Comparison of ENCODE assay signal across 10 cellular contexts in genomic region chr3:159881828-159882309, GRCh38. TPM values are rescaled to one million over a fixed set of nuclear protein-coding genes. Genes with fewer than 3 reads are reported as not detected.
DNase-seq lines count a peak whose midpoint lies in the region; ATAC-seq and TF ChIP-seq lines count a peak whose summit lies in the region.
"Had no signal": no experiment of that assay in that cellular context is flagged by ENCODE, and none has a peak within 500 bp of the region (broad histone marks: within the 10 kb centered on the region; RNA-seq: fewer than 3 reads in every experiment).

No MANE protein-coding gene starts in this region.

- no peaks in the 10 kb centered on the region for H3K9me3 Mint-ChIP-seq in T-helper 2 cell treated with Interferon-gamma antibody and Interleukin-4, amounts not matched to agents 5 μg/mL and 100 μg/mL, for 36 hours

- no peaks in the 10 kb centered on the region for H3K36me3 Mint-ChIP-seq in T-helper 2 cell treated with Interferon-gamma antibody and Interleukin-4, amounts not matched to agents 5 μg/mL and 100 μg/mL, for 36 hours (ENCODE audit: low read depth)
- H3K36me3 Mint-ChIP-seq: activated CD8-positive, alpha-beta memory T cell treated with anti-CD3 and anti-CD28 coated beads, Interleukin-2, amount 10 ng/mL, durations not matched to agents 7 days and 5 days had no signal

- H3K4me1 ChIP-seq in upper lobe of right lung, result peaks cover 25% of the 10 kb centered on the region

- H3K36me3 ChIP-seq in upper lobe of right lung, result no peaks in the 10 kb centered on the region

- no peak overlapping the region for H3K4me3 Mint-ChIP-seq in T-helper 2 cell treated with Interferon-gamma antibody and Interleukin-4, amounts not matched to agents 5 μg/mL and 100 μg/mL, for 36 hours
- H3K4me3 Mint-ChIP-seq: activated CD8-positive, alpha-beta memory T cell treated with anti-CD3 and anti-CD28 coated beads, Interleukin-2, amount 10 ng/mL, durations not matched to agents 7 days and 5 days had no signal

- H3K27ac Mint-ChIP-seq in T-helper 2 cell treated with Interferon-gamma antibody and Interleukin-4, amounts not matched to agents 5 μg/mL and 100 μg/mL, for 36 hours, result no peak overlapping the region
- H3K27ac Mint-ChIP-seq: activated CD8-positive, alpha-beta memory T cell treated with anti-CD3 and anti-CD28 coated beads, Interleukin-2, amount 10 ng/mL, durations not matched to agents 7 days and 5 days had no signal

- ATAC-seq in upper lobe of right lung, result peak; percentile 37
- ATAC-seq in HG03045 (IDR thresholded peaks at IDR 0.05; ENCODE audit: unreplicated experiment), result no peak
- ATAC-seq: activated CD8-positive, alpha-beta memory T cell treated with anti-CD3 and anti-CD28 coated beads, Interleukin-2, amount 10 ng/mL, durations not matched to agents 7 days and 5 days had no signal

- H3K9me3 ChIP-seq in upper lobe of right lung, result no peaks in the 10 kb centered on the region

- peak in 2 of 3 experiments; percentile 6 to 52 for DNase-seq in NCI-H1417 (lab: John Stamatoyannopoulos, UW)
- no peak for DNase-seq in NCI-H1417 treated with DMSO at 0.1 percent for 48 hours (lab: John Stamatoyannopoulos, UW)
- peak; percentile 53 for DNase-seq in cerebellar cortex (ENCODE audit: low spot score)
- peak; percentile 62 for DNase-seq in medulla oblongata (ENCODE audit: extremely low spot score)
- no peak for DNase-seq in upper lobe of right lung
- DNase-seq in hippocampal formation (lab: John Stamatoyannopoulos, UW), result no peak
- no peak for DNase-seq in T-helper 2 cell treated with Interferon-gamma antibody and Interleukin-4, amounts not matched to agents 5 μg/mL and 100 μg/mL, for 36 hours (ENCODE audit: low spot score)
- DNase-seq: activated CD8-positive, alpha-beta memory T cell treated with anti-CD3 and anti-CD28 coated beads, Interleukin-2, amount 10 ng/mL, durations not matched to agents 7 days and 5 days; NCI-H1092 had no signal

- no peaks in the 10 kb centered on the region for H3K4me1 Mint-ChIP-seq in T-helper 2 cell treated with Interferon-gamma antibody and Interleukin-4, amounts not matched to agents 5 μg/mL and 100 μg/mL, for 36 hours (ENCODE audit: low read depth)
- H3K4me1 Mint-ChIP-seq: activated CD8-positive, alpha-beta memory T cell treated with anti-CD3 and anti-CD28 coated beads, Interleukin-2, amount 10 ng/mL, durations not matched to agents 7 days and 5 days had no signal

- no peak for TF ChIP-seq CTCF in upper lobe of right lung (IDR thresholded peaks at IDR 0.05)

- no peaks in the 10 kb centered on the region for H3K27me3 ChIP-seq in upper lobe of right lung

- no peak overlapping the region for H3K27ac ChIP-seq in upper lobe of right lung

- peaks cover 31% of the 10 kb centered on the region for H3K27me3 Mint-ChIP-seq in T-helper 2 cell treated with Interferon-gamma antibody and Interleukin-4, amounts not matched to agents 5 μg/mL and 100 μg/mL, for 36 hours (ENCODE audit: low read depth)

- intact Hi-C loops in upper lobe of right lung (cut with DNase I), result no loop called here

- no peak overlapping the region for H3K4me3 ChIP-seq in upper lobe of right lung

RNA-seq across cellular contexts. Expression of gene SCHIP1, which starts 42.2 kb away (rescaled TPM):
- total RNA-seq in upper lobe of right lung, result 15.0 TPM

Comparison
In these comparisons a context has a peak if more than half of its experiments do, and no peak if none do; other contexts are left out.
1. DNase-seq: peak in NCI-H1417 (2 of 3), cerebellar cortex (single experiment) and medulla oblongata (single experiment); none in NCI-H1417 treated with DMSO at 0.1 percent for 48 hours (single experiment), upper lobe of right lung (single experiment), hippocampal formation (0 of 2) and T-helper 2 cell treated with Interferon-gamma antibody and Interleukin-4, amounts not matched to agents 5 μg/mL and 100 μg/mL, for 36 hours (single experiment).